Comparison of ENCODE assay signal across 9 cellular contexts in genomic region chr20:58306421-58307261, GRCh38. TPM values are rescaled to one million over a fixed set of nuclear protein-coding genes. Genes with fewer than 3 reads are reported as not detected.
DNase-seq lines count a peak whose midpoint lies in the region; ATAC-seq, FAIRE-seq and TF ChIP-seq lines count a peak whose summit lies in the region.
"Had no signal": no experiment of that assay in that cellular context is flagged by ENCODE, and none has a peak within 500 bp of the region (broad histone marks: within the 10 kb centered on the region; RNA-seq: fewer than 3 reads in every experiment).

No MANE protein-coding gene starts in this region.

- TF ChIP-seq POLR2A in HepG2 (IDR thresholded peaks at IDR 0.05; ENCODE audit: insufficient read depth in 1 of 2, low read depth in 2 of 2, low read length in 2 of 2): no peak

- FAIRE-seq in HepG2 (lab: Jason Lieb, UNC): no peak
- FAIRE-seq: islet of Langerhans had no signal

- no TSS peak for BruUV-seq in HepG2 (replicated peaks; lab: Mats Ljungman, UMichigan)

- H3K27ac ChIP-seq in CD4-positive, CD25-positive, alpha-beta regulatory T cell (ENCODE audit: insufficient read depth, low read length, poor library complexity, severe bottlenecking): peak overlapping the region; percentile 98
- H3K27ac ChIP-seq in HEK293 (ENCODE audit: extremely low read depth, low read depth, low read length) (no peak overlapping the region), HepG2 (ENCODE audit: extremely low read length, insufficient read depth, low read length) (no peak overlapping the region)

- H3K4me3 Mint-ChIP-seq in CD4-positive, CD25-positive, alpha-beta regulatory T cell: peak overlapping the region; percentile 77 to 93 (median 84)
- H3K4me3 Mint-ChIP-seq in stimulated activated naive CD8-positive, alpha-beta T cell treated with anti-CD3 and anti-CD28 coated beads, Interleukin-15, amount 100 ng/mL, for 72 hours: peak overlapping the region; percentile 78 to 88
- H3K4me3 Mint-ChIP-seq in nephron progenitor cell: no peak overlapping the region

- H3K36me3 Mint-ChIP-seq in CD4-positive, CD25-positive, alpha-beta regulatory T cell: peaks cover 3% of the 10 kb centered on the region
- peaks cover 35% of the 10 kb centered on the region for H3K36me3 Mint-ChIP-seq in nephron progenitor cell (ENCODE audit: low read depth)

- CTCF ChIA-PET in HEK293 (lab: Yijun Ruan, JAX) (interaction anchor here (0.7 kb wide), 1 partner anchor 68 kb away, joined by 3 read pairs; no protein-coding TSS in a partner anchor), HepG2 (lab: Yijun Ruan, JAX; ENCODE audit: low intra/inter-chr PET ratio, low total read pairs) (no interaction called here)

- H4K20me1 ChIP-seq in HepG2 (ENCODE audit: insufficient read depth, low read length): no peaks in the 10 kb centered on the region

- 65% methylated on average over 11 of the region's 11 CpGs for WGBS in HepG2 (ENCODE audit: low lambda C conversion rate)

- no peak overlapping the region for H2AFZ ChIP-seq in HepG2 (ENCODE audit: low read length)

- DNase-seq in CD4-positive, CD25-positive, alpha-beta regulatory T cell: peak; percentile 75 to 88 (median 81)
- peak; percentile 89 for DNase-seq in RPMI8226
- DNase-seq in activated T-helper 1 cell treated with anti-CD3 and anti-CD28 coated beads, Interleukin-2, amount 50 U/mL, for 16 hours (ENCODE audit: low read depth in 1 of 2, low spot score in 1 of 2): peak; percentile 27 to 63
- DNase-seq in HepG2 (ENCODE audit: low spot score): peak; percentile 37
- DNase-seq in stimulated activated naive CD8-positive, alpha-beta T cell treated with anti-CD3 and anti-CD28 coated beads, Interleukin-15, amount 100 ng/mL, for 72 hours: peak; percentile 76 to 88
- no peak for DNase-seq in nephron progenitor cell

- TF ChIP-seq RAD21 in HepG2 (CRISPR knock-in tag; IDR thresholded peaks at IDR 0.05): no peak

- no peaks in the 10 kb centered on the region for H3K27me3 Mint-ChIP-seq in CD4-positive, CD25-positive, alpha-beta regulatory T cell
- no peaks in the 10 kb centered on the region for H3K27me3 Mint-ChIP-seq in stimulated activated naive CD8-positive, alpha-beta T cell treated with anti-CD3 and anti-CD28 coated beads, Interleukin-15, amount 100 ng/mL, for 72 hours
- H3K27me3 Mint-ChIP-seq in nephron progenitor cell (ENCODE audit: low read depth, poor library complexity): no peaks in the 10 kb centered on the region

- TF ChIP-seq CTCF in HEK293 (tag by site-specific recombination; IDR thresholded peaks at IDR 0.05) (no peak), HepG2 (CRISPR knock-in tag; IDR thresholded peaks at IDR 0.05) (no peak), nephron progenitor cell (IDR thresholded peaks at IDR 0.05) (no peak)

- H3K9me3 Mint-ChIP-seq in CD4-positive, CD25-positive, alpha-beta regulatory T cell: no peaks in the 10 kb centered on the region
- H3K9me3 Mint-ChIP-seq in stimulated activated naive CD8-positive, alpha-beta T cell treated with anti-CD3 and anti-CD28 coated beads, Interleukin-15, amount 100 ng/mL, for 72 hours: peaks cover 0 to 8% of the 10 kb centered on the region in 2 donors
- H3K9me3 Mint-ChIP-seq in nephron progenitor cell: no peaks in the 10 kb centered on the region

- peaks cover 24 to 74% (median 44%) of the 10 kb centered on the region in 4 donors for H3K4me1 Mint-ChIP-seq in CD4-positive, CD25-positive, alpha-beta regulatory T cell
- peaks cover 60% of the 10 kb centered on the region for H3K4me1 Mint-ChIP-seq in stimulated activated naive CD8-positive, alpha-beta T cell treated with anti-CD3 and anti-CD28 coated beads, Interleukin-15, amount 100 ng/mL, for 72 hours
- H3K4me1 Mint-ChIP-seq in nephron progenitor cell: peaks cover 17% of the 10 kb centered on the region

- intact Hi-C loops in HepG2 (cut with micrococcal nuclease; ENCODE audit: unreplicated experiment): loop anchor here (2.0 to 5.0 kb wide), 2 partner anchors 81 to 140 kb away; partner anchors contain the start of gene VAPB

- peak; percentile 71 to 78 for ATAC-seq in CD4-positive, CD25-positive, alpha-beta regulatory T cell (ENCODE audit: low read depth in 2 of 2)
- ATAC-seq in HepG2 (no peak), HG02884 (IDR thresholded peaks at IDR 0.05; ENCODE audit: unreplicated experiment) (no peak)
- peak; percentile 91 for ATAC-seq in stimulated activated naive CD8-positive, alpha-beta T cell treated with anti-CD3 and anti-CD28 coated beads, Interleukin-15, amount 100 ng/mL, for 72 hours

- H3K79me2 ChIP-seq in HepG2 (ENCODE audit: insufficient read depth, low read length): peaks cover 8% of the 10 kb centered on the region

- no peaks in the 10 kb centered on the region for H3K27me3 ChIP-seq in CD4-positive, CD25-positive, alpha-beta regulatory T cell (ENCODE audit: control insufficient read depth, insufficient read depth, low read length)
- no peaks in the 10 kb centered on the region; a peak in 1 of 5 replicates for H3K27me3 ChIP-seq in HepG2 (ENCODE audit: control insufficient read depth in 1 of 2, insufficient read depth in 2 of 2, low read length in 2 of 2)

- peaks cover 42% of the 10 kb centered on the region for H3K4me1 ChIP-seq in CD4-positive, CD25-positive, alpha-beta regulatory T cell (ENCODE audit: control insufficient read depth, insufficient read depth, low read length, poor library complexity, severe bottlenecking)
- H3K4me1 ChIP-seq in HEK293 (ENCODE audit: control insufficient read depth, insufficient read depth, low read length) (peaks cover 3% of the 10 kb centered on the region; the same call in 1 of the 2 replicates), HepG2 (ENCODE audit: insufficient read depth, low read length) (peaks cover 21% of the 10 kb centered on the region)

- POLR2A ChIA-PET in HEK293 (lab: Yijun Ruan, JAX) (no interaction called here), HepG2 (lab: Yijun Ruan, JAX) (no interaction called here)

- no peak overlapping the region for H3K9ac ChIP-seq in HepG2 (ENCODE audit: insufficient read depth, low read depth, low read length)

- peaks cover 2% of the 10 kb centered on the region for H3K36me3 ChIP-seq in CD4-positive, CD25-positive, alpha-beta regulatory T cell (ENCODE audit: control insufficient read depth, insufficient read depth, low read length)
- peaks cover 0 to 3% of the 10 kb centered on the region in 2 experiments; a peak in 1 of 3 replicates for H3K36me3 ChIP-seq in HEK293 (ENCODE audit: control insufficient read depth in 2 of 2, insufficient read depth in 1 of 2, low read length in 2 of 2)
- H3K36me3 ChIP-seq in HepG2 (replicated peaks in 1 of 2; ENCODE audit: control insufficient read depth in 1 of 2, insufficient read depth in 2 of 2, low read length in 2 of 2): no peaks in the 10 kb centered on the region; a peak in 1 of 5 replicates

- no peak overlapping the region for H3K4me2 ChIP-seq in HepG2 (ENCODE audit: low read depth, low read length)

- no peaks in the 10 kb centered on the region for H3K9me3 ChIP-seq in CD4-positive, CD25-positive, alpha-beta regulatory T cell (ENCODE audit: control insufficient read depth in 2 of 2, low read length in 2 of 2)
- H3K9me3 ChIP-seq in HEK293 (ENCODE audit: control insufficient read depth, insufficient read depth, low read depth, low read length): no peaks in the 10 kb centered on the region
- no peaks in the 10 kb centered on the region for H3K9me3 ChIP-seq in HepG2 (ENCODE audit: low read length)

- in situ Hi-C loops in HepG2 (cut with HindIII; ENCODE audit: extremely low pct_ligation_motif_present, low pct_unique_long_range_greater_than_20kb): no loop called here

- peak overlapping the region; percentile 70 for H3K4me3 ChIP-seq in CD4-positive, CD25-positive, alpha-beta regulatory T cell (ENCODE audit: low read depth, low read length)
- no peak overlapping the region for H3K4me3 ChIP-seq in HEK293 (ENCODE audit: low read depth, low read length)
- H3K4me3 ChIP-seq in HepG2 (replicated peaks in 1 of 3; ENCODE audit: insufficient read depth in 1 of 3, low read depth in 2 of 3, low read length in 3 of 3): no peak overlapping the region

- TF ChIP-seq EP300 in HepG2 (IDR thresholded peaks at IDR 0.05; ENCODE audit: low read depth in 2 of 2, low read length in 2 of 2) (no peak), HepG2 (CRISPR knock-in tag; IDR thresholded peaks at IDR 0.05; ENCODE audit: borderline replicate concordance) (no peak)

- peak overlapping the region; percentile 96 to 99 (median 97) for H3K27ac Mint-ChIP-seq in CD4-positive, CD25-positive, alpha-beta regulatory T cell
- H3K27ac Mint-ChIP-seq in stimulated activated naive CD8-positive, alpha-beta T cell treated with anti-CD3 and anti-CD28 coated beads, Interleukin-15, amount 100 ng/mL, for 72 hours: peak overlapping the region; percentile 95 to 96
- no peak overlapping the region for H3K27ac Mint-ChIP-seq in nephron progenitor cell

TF ChIP-seq in HEK293, 187 proteins besides CTCF, POLR2A, EP300 and RAD21 (continues in another document):
- no peak for TF ChIP-seq ZNF596 (tag by site-specific recombination; IDR thresholded peaks at IDR 0.05)

TF ChIP-seq in HepG2, 621 proteins besides CTCF, POLR2A, EP300 and RAD21 (continues in another document):
- peak; percentile 75; the same call in 1 of the 2 replicates for TF ChIP-seq RELA (CRISPR knock-in tag; IDR thresholded peaks at IDR 0.05)

RNA-seq across cellular contexts. Expression of gene RAB22A, which starts 2.9 kb away (rescaled TPM):
- total RNA-seq in CD4-positive, CD25-positive, alpha-beta regulatory T cell: 21.9 TPM
- 10 to 100 TPM; 11.3 to 13.2 (median 12.5) TPM for polyA plus RNA-seq in CD4-positive, CD25-positive, alpha-beta regulatory T cell
- 11.2 and 16.2 TPM in 2 replicates for total RNA-seq in HepG2 (2016; rRNA removed; fragmentation: Illumina TruSeq; extraction: Trizol)
- total RNA-seq in HepG2 (2016; cell fraction: cytosol; rRNA removed; fragmentation: Illumina TruSeq; extraction: Trizol; ENCODE audit: low read depth): 3.2 TPM in 2 replicates
- 11.4 and 14.3 TPM in 2 replicates for total RNA-seq in HepG2 (2016; cell fraction: insoluble cytoplasmic fraction; rRNA removed; fragmentation: Illumina TruSeq; extraction: Trizol)
- 12.0 and 12.3 TPM in 2 replicates for total RNA-seq in HepG2 (2016; cell fraction: membrane; rRNA removed; fragmentation: Illumina TruSeq; extraction: Trizol)
- 10.4 and 11.0 TPM in 2 replicates for total RNA-seq in HepG2 (2016; cell fraction: nucleus; rRNA removed; fragmentation: Illumina TruSeq; extraction: Trizol)
- 10.6 and 10.7 TPM in 2 replicates for polyA plus RNA-seq in HepG2 (2011; rRNA removed)
- 4.3 and 7.7 TPM in 2 replicates for polyA plus RNA-seq in HepG2 (2011; cell fraction: cytosol; rRNA removed)
- polyA plus RNA-seq in HepG2 (2011; cell fraction: nucleus; rRNA removed): 9.1 and 10.7 TPM in 2 replicates
- polyA plus RNA-seq in HepG2 (2012): 8.1 and 8.6 TPM in 2 replicates
- 3.2 and 4.1 TPM in 2 replicates for polyA plus RNA-seq in HepG2 (2016; cell fraction: cytosol; fragmentation: Illumina TruSeq; extraction: Trizol; ENCODE audit: low read depth)
- 11.4 and 11.5 TPM in 2 replicates for polyA plus RNA-seq in HepG2 (2016; cell fraction: insoluble cytoplasmic fraction; fragmentation: Illumina TruSeq; extraction: Trizol; ENCODE audit: low read depth)
- polyA plus RNA-seq in HepG2 (2016; cell fraction: membrane; fragmentation: Illumina TruSeq; extraction: Trizol; ENCODE audit: low read depth): 8.1 and 10.1 TPM in 2 replicates
- polyA plus RNA-seq in HepG2 (2016; cell fraction: nucleus; fragmentation: Illumina TruSeq; extraction: Trizol; ENCODE audit: insufficient read depth, low read depth): 12.2 and 13.1 TPM in 2 replicates
- polyA minus RNA-seq in HepG2 (2011; rRNA and poly(A)+ RNA removed; ENCODE audit: low replicate concordance): 22.2 and 25.1 TPM in 2 replicates
- polyA minus RNA-seq in HepG2 (2011; cell fraction: cytosol; rRNA and poly(A)+ RNA removed): 9.8 and 13.5 TPM in 2 replicates
- polyA minus RNA-seq in HepG2 (2011; cell fraction: nucleus; rRNA and poly(A)+ RNA removed): 32.2 and 33.1 TPM in 2 replicates

Comparison
In these comparisons a context has a peak if more than half of its experiments do, and no peak if none do; other contexts are left out.
1. ATAC-seq: peak in CD4-positive, CD25-positive, alpha-beta regulatory T cell (2 of 2) and stimulated activated naive CD8-positive, alpha-beta T cell treated with anti-CD3 and anti-CD28 coated beads, Interleukin-15, amount 100 ng/mL, for 72 hours (single experiment); none in HepG2 (single experiment) and HG02884 (single experiment).